In the genomic region with DNA sequence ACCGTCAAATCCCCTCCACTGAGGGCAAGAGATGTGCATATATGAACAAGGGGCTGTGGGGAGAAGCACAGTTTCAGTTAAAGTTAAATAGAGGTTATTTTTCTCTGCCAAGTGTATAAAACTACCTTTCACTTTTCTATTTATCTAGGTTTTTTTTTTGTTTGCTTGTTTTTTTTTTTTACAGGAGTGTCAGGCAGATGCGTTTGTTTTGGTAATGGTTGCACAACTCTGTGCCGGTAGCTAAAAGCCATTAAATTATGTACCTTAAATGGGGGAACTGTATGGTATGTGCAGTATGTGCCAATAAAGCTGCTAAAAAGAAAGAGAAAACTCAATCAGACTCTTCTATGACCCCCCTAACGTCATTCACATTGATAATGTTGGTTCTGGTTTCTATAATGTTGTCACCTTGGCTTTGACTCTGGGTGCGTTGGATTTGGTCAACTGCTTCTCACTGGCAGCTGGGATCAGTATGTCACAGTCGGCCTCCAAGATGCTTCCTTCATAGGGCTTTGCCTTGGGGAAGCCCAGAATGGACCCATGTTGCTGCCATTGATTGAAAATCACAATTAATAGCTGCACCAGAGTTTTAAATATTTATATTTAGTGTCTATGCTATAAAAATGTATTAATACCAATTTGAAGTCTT, we compare ENCODE assay signal across 26 cellular contexts. TPM values are rescaled to one million over a fixed set of nuclear protein-coding genes. Genes with fewer than 3 reads are reported as not detected.
DNase-seq lines count a peak whose midpoint lies in the region; ATAC-seq and TF ChIP-seq lines count a peak whose summit lies in the region.
"Had no signal": no experiment of that assay in that cellular context is flagged by ENCODE, and none has a peak within 500 bp of the region (broad histone marks: within the 10 kb centered on the region; RNA-seq: fewer than 3 reads in every experiment).

No MANE protein-coding gene starts in this region.

- POLR2A ChIA-PET in Panc1 (lab: Charles Lee), result no interaction called here

- DNase-seq in activated naive CD4-positive, alpha-beta T cell treated with anti-CD3 and anti-CD28 coated beads, Interleukin-2, amount 10 ng/mL, durations not matched to agents 7 days and 5 days, result no peak
- DNase-seq in Panc1 (ENCODE audit: low read depth, low spot score), result no peak
- no peak for DNase-seq in endothelial cell (ENCODE audit: low spot score)
- peak; percentile 14 for DNase-seq in prostate gland (ENCODE audit: low spot score)
- DNase-seq in NCI-H446 (lab: John Stamatoyannopoulos, UW), result no peak
- DNase-seq in endodermal cell, result no peak
- no peak for DNase-seq in SJCRH30
- DNase-seq: 8988T; ACHN; BE2C; CD8-positive, alpha-beta memory T cell; DMS153; DND-41; KBM-7; MM.1S; NCI-H1417; NCI-H1694; NCI-H2029 treated with DMSO at 0.1 percent for 48 hours; NCI-H2227 treated with DMSO at 0.1 percent for 48 hours; NCI-H510A; NCI-H69; SHP77 had no signal

- H3K27me3 ChIP-seq in Panc1 (ENCODE audit: control insufficient read depth, insufficient read depth, low read length) (no peaks in the 10 kb centered on the region), prostate gland (replicated peaks; ENCODE audit: insufficient read depth) (no peaks in the 10 kb centered on the region), endodermal cell (ENCODE audit: control insufficient read depth, insufficient read depth, low read length, poor library complexity, severe bottlenecking) (no peaks in the 10 kb centered on the region), SJCRH30 (no peaks in the 10 kb centered on the region)
- H3K27me3 ChIP-seq: BE2C had no signal

- H3K9ac ChIP-seq in endodermal cell (ENCODE audit: extremely low read depth, low read length, poor library complexity, severe bottlenecking), result no peak overlapping the region

- no peaks in the 10 kb centered on the region for H3K4me1 Mint-ChIP-seq in activated naive CD4-positive, alpha-beta T cell treated with anti-CD3 and anti-CD28 coated beads, Interleukin-2, amount 50 U/mL, for 24 hours
- no peaks in the 10 kb centered on the region for H3K4me1 Mint-ChIP-seq in activated naive CD4-positive, alpha-beta T cell treated with anti-CD3 and anti-CD28 coated beads, Interleukin-2, amount 10 ng/mL, durations not matched to agents 7 days and 5 days
- H3K4me1 Mint-ChIP-seq in endothelial cell (ENCODE audit: unreplicated experiment) (no peaks in the 10 kb centered on the region), endodermal cell (no peaks in the 10 kb centered on the region)
- H3K4me1 Mint-ChIP-seq: CD14-positive monocyte had no signal

- CTCF ChIA-PET in activated naive CD4-positive, alpha-beta T cell treated with anti-CD3 and anti-CD28 coated beads, Interleukin-2, amount 10 ng/mL, durations not matched to agents 7 days and 5 days (lab: Charles Lee), result interaction anchor here (0.6 kb wide), 1 partner anchor 82 kb away, joined by 3 read pairs; no protein-coding TSS in a partner anchor
- CTCF ChIA-PET in Panc1 (lab: Charles Lee), result no interaction called here

- no peak overlapping the region for H3K27ac ChIP-seq in Panc1 (ENCODE audit: low read length)
- peak overlapping the region in 1 of 2 donors; percentile 52 for H3K27ac ChIP-seq in prostate gland
- no peak overlapping the region for H3K27ac ChIP-seq in endodermal cell (ENCODE audit: low read depth, low read length)
- H3K27ac ChIP-seq in SJCRH30, result no peak overlapping the region
- H3K27ac ChIP-seq: RWPE1 had no signal

- H3K36me3 Mint-ChIP-seq in activated naive CD4-positive, alpha-beta T cell treated with anti-CD3 and anti-CD28 coated beads, Interleukin-2, amount 50 U/mL, for 24 hours, result peaks cover 17% of the 10 kb centered on the region
- peaks cover 43% of the 10 kb centered on the region for H3K36me3 Mint-ChIP-seq in activated naive CD4-positive, alpha-beta T cell treated with anti-CD3 and anti-CD28 coated beads, Interleukin-2, amount 10 ng/mL, durations not matched to agents 7 days and 5 days
- H3K36me3 Mint-ChIP-seq in endothelial cell (ENCODE audit: low read depth, unreplicated experiment) (peaks cover 9% of the 10 kb centered on the region), endodermal cell (ENCODE audit: low read depth) (peaks cover 76% of the 10 kb centered on the region)

- TF ChIP-seq CTCF in Panc1 (IDR thresholded peaks at IDR 0.05), result no peak
- TF ChIP-seq CTCF in endothelial cell (IDR thresholded peaks at IDR 0.05; ENCODE audit: unreplicated experiment), result no peak
- no peak for TF ChIP-seq CTCF in prostate gland (IDR thresholded peaks at IDR 0.05)
- no peak for TF ChIP-seq CTCF in endodermal cell (conservative IDR thresholded peaks at IDR 0.05)

- peak overlapping the region; percentile 83 for H3K27ac Mint-ChIP-seq in activated naive CD4-positive, alpha-beta T cell treated with anti-CD3 and anti-CD28 coated beads, Interleukin-2, amount 50 U/mL, for 24 hours
- no peak overlapping the region for H3K27ac Mint-ChIP-seq in activated naive CD4-positive, alpha-beta T cell treated with anti-CD3 and anti-CD28 coated beads, Interleukin-2, amount 10 ng/mL, durations not matched to agents 7 days and 5 days
- H3K27ac Mint-ChIP-seq in endothelial cell (ENCODE audit: unreplicated experiment), result no peak overlapping the region
- H3K27ac Mint-ChIP-seq in endodermal cell, result no peak overlapping the region

- no peak overlapping the region for H3K4me3 Mint-ChIP-seq in activated naive CD4-positive, alpha-beta T cell treated with anti-CD3 and anti-CD28 coated beads, Interleukin-2, amount 50 U/mL, for 24 hours
- H3K4me3 Mint-ChIP-seq in activated naive CD4-positive, alpha-beta T cell treated with anti-CD3 and anti-CD28 coated beads, Interleukin-2, amount 10 ng/mL, durations not matched to agents 7 days and 5 days, result no peak overlapping the region
- peak overlapping the region; percentile 33 for H3K4me3 Mint-ChIP-seq in endothelial cell (ENCODE audit: unreplicated experiment)
- no peak overlapping the region for H3K4me3 Mint-ChIP-seq in endodermal cell
- H3K4me3 Mint-ChIP-seq: CD14-positive monocyte had no signal

- no peaks in the 10 kb centered on the region for H3K9me3 Mint-ChIP-seq in activated naive CD4-positive, alpha-beta T cell treated with anti-CD3 and anti-CD28 coated beads, Interleukin-2, amount 50 U/mL, for 24 hours
- H3K9me3 Mint-ChIP-seq in activated naive CD4-positive, alpha-beta T cell treated with anti-CD3 and anti-CD28 coated beads, Interleukin-2, amount 10 ng/mL, durations not matched to agents 7 days and 5 days, result no peaks in the 10 kb centered on the region
- no peaks in the 10 kb centered on the region for H3K9me3 Mint-ChIP-seq in endothelial cell (ENCODE audit: unreplicated experiment)
- H3K9me3 Mint-ChIP-seq in endodermal cell, result no peaks in the 10 kb centered on the region
- H3K9me3 Mint-ChIP-seq: CD14-positive monocyte; CD8-positive, alpha-beta memory T cell had no signal

- ATAC-seq in Panc1, result no peak

- H3K9me3 ChIP-seq in Panc1 (ENCODE audit: control insufficient read depth, insufficient read depth, low read depth, low read length) (no peaks in the 10 kb centered on the region), prostate gland (no peaks in the 10 kb centered on the region), endodermal cell (ENCODE audit: control insufficient read depth, low read length) (no peaks in the 10 kb centered on the region), SJCRH30 (replicated peaks) (no peaks in the 10 kb centered on the region)
- H3K9me3 ChIP-seq: BE2C had no signal

- BruUV-seq in Panc1 (replicated peaks; lab: Mats Ljungman, UMichigan), result TSS peak; percentile 20

- in situ Hi-C loops in Panc1 (cut with HindIII; ENCODE audit: low pct_unique_long_range_greater_than_20kb, low sequenced_read_pairs), result no loop called here

- no peaks in the 10 kb centered on the region for H3K27me3 Mint-ChIP-seq in activated naive CD4-positive, alpha-beta T cell treated with anti-CD3 and anti-CD28 coated beads, Interleukin-2, amount 50 U/mL, for 24 hours
- no peaks in the 10 kb centered on the region for H3K27me3 Mint-ChIP-seq in activated naive CD4-positive, alpha-beta T cell treated with anti-CD3 and anti-CD28 coated beads, Interleukin-2, amount 10 ng/mL, durations not matched to agents 7 days and 5 days
- H3K27me3 Mint-ChIP-seq in endothelial cell (ENCODE audit: unreplicated experiment), result no peaks in the 10 kb centered on the region
- H3K27me3 Mint-ChIP-seq in endodermal cell (ENCODE audit: insufficient read depth), result no peaks in the 10 kb centered on the region
- H3K27me3 Mint-ChIP-seq: CD8-positive, alpha-beta memory T cell had no signal

- intact Hi-C loops in Panc1 (cut with micrococcal nuclease; ENCODE audit: unreplicated experiment) (no loop called here), prostate gland (cut with DNase I) (no loop called here)

- 60% methylated on average over 6 of the region's 6 CpGs for WGBS in prostate gland
- 95 to 100% methylated on average over 1 to 6 of the region's 6 CpGs for WGBS in endodermal cell (ENCODE audit: insufficient coverage in 1 of 2, insufficient read length in 1 of 2), 2 experiments

- H3K4me3 ChIP-seq in Panc1 (ENCODE audit: low read depth in 2 of 2, low read length in 2 of 2) (no peak overlapping the region), prostate gland (no peak overlapping the region), endodermal cell (ENCODE audit: low read length) (no peak overlapping the region), SJCRH30 (no peak overlapping the region)

- H3K4me1 ChIP-seq in Panc1 (ENCODE audit: control insufficient read depth, insufficient read depth, low read length) (no peaks in the 10 kb centered on the region), prostate gland (replicated peaks) (peaks cover 5% of the 10 kb centered on the region), endodermal cell (ENCODE audit: control insufficient read depth, insufficient read depth, low read length) (no peaks in the 10 kb centered on the region), SJCRH30 (no peaks in the 10 kb centered on the region)
- H3K4me1 ChIP-seq: BE2C had no signal

- no peak for TF ChIP-seq POLR2A in prostate gland (IDR thresholded peaks at IDR 0.05)

- peaks cover 24% of the 10 kb centered on the region for H3K36me3 ChIP-seq in Panc1 (ENCODE audit: control insufficient read depth, insufficient read depth, low read length)
- peaks cover 10 to 15% of the 10 kb centered on the region in 2 donors for H3K36me3 ChIP-seq in prostate gland
- H3K36me3 ChIP-seq in endodermal cell (ENCODE audit: control insufficient read depth, insufficient read depth, low read length), result peaks cover 66% of the 10 kb centered on the region
- peaks cover 41% of the 10 kb centered on the region for H3K36me3 ChIP-seq in SJCRH30

RNA-seq across cellular contexts. Expression of a gene that starts 34.2 kb away (rescaled TPM):
- total RNA-seq in Panc1 (2021; ENCODE audit: unreplicated experiment), result 138 TPM
- 102 TPM for polyA plus RNA-seq in Panc1 (2012; ENCODE audit: insufficient read length)
- 79.2 TPM for total RNA-seq in endothelial cell (ENCODE audit: unreplicated experiment)
- total RNA-seq in prostate gland, result 100 to 1,000 TPM; 154 to 437 TPM
- 100 to 1,000 TPM; 104 to 107 TPM for total RNA-seq in endodermal cell
- 80.7 TPM for polyA plus RNA-seq in endodermal cell (2013, experiment 1 of 2)
- polyA plus RNA-seq in endodermal cell (2013, experiment 2 of 2), result 74.5 TPM
- 152 and 155 TPM in 2 replicates for total RNA-seq in SJCRH30 (2014; rRNA removed; shearing (Covaris generic))

RNA-seq across cellular contexts. Expression of a gene that starts 34.6 kb away (rescaled TPM):
- 45.2 TPM for total RNA-seq in Panc1 (2021; ENCODE audit: unreplicated experiment)
- 30.5 TPM for polyA plus RNA-seq in Panc1 (2012; ENCODE audit: insufficient read length)
- total RNA-seq in endothelial cell (ENCODE audit: unreplicated experiment), result 16.1 TPM
- 10 to 100 TPM; 25.2 to 43.5 TPM for total RNA-seq in prostate gland
- total RNA-seq in endodermal cell, result 10 to 100 TPM; 30.0 to 30.5 TPM
- polyA plus RNA-seq in endodermal cell (2013, experiment 1 of 2), result 19.2 TPM
- 19.4 TPM for polyA plus RNA-seq in endodermal cell (2013, experiment 2 of 2)
- total RNA-seq in SJCRH30 (2014; rRNA removed; shearing (Covaris generic)), result 39.2 and 42.9 TPM in 2 replicates

RNA-seq across cellular contexts. Expression of a gene that starts 40.3 kb away (rescaled TPM):
- not detected for total RNA-seq in Panc1 (2021; ENCODE audit: unreplicated experiment)
- not detected for polyA plus RNA-seq in Panc1 (2012; ENCODE audit: insufficient read length)
- total RNA-seq in endothelial cell (ENCODE audit: unreplicated experiment), result not detected
- total RNA-seq in prostate gland, result not detected
- total RNA-seq in endodermal cell, result not detected
- polyA plus RNA-seq in endodermal cell (2013, experiment 1 of 2), result not detected
- not detected for polyA plus RNA-seq in endodermal cell (2013, experiment 2 of 2)
- total RNA-seq in SJCRH30 (2014; rRNA removed; shearing (Covaris generic)), result not detected in 2 replicates
- total RNA-seq: CD8-positive, alpha-beta memory T cell; HT1080 had no signal
- polyA plus RNA-seq: CD14-positive monocyte; CD8-positive, alpha-beta memory T cell had no signal
